Comparison of ENCODE assay signal across 8 cellular contexts in the genomic region with DNA sequence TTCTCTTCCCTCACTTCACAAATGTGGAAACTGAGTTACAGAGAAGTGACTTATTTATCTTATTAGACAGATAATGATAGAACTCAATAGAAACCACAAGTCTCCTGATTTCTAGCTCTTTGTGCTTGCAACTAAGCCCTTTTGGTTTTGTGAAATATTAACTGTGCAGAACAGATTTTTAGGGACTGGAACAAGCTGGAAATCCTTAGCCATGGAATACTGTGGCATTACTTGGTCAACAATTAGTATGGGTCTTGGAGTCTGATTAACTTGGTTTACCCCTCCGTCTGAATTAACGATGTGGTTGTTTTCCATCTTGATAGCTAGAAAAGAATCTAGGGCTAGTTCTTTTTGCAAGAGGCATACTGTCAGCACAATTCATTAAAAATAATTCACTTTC. TPM values are rescaled to one million over a fixed set of nuclear protein-coding genes. Genes with fewer than 3 reads are reported as not detected.
A peak's percentile ranks its signal among the peaks of the same experiment; 100 is the strongest.
DNase-seq lines count a peak whose midpoint lies in the region; ATAC-seq and TF ChIP-seq lines count a peak whose summit lies in the region.

No MANE protein-coding gene starts in this region.

- H4K91ac ChIP-seq in H9 (ENCODE audit: insufficient read length, low read depth, low read length): no peak overlapping the region

- no peak overlapping the region for H2BK20ac ChIP-seq in H9 (ENCODE audit: low read depth, low read length, poor library complexity, severe bottlenecking)

- H3K9me3 ChIP-seq in heart left ventricle (no peaks in the 10 kb centered on the region), muscle layer of duodenum (ENCODE audit: control insufficient read depth in 1 of 2, low read length in 2 of 2) (no peaks in the 10 kb centered on the region), H9 (ENCODE audit: control insufficient read depth, low read depth, low read length) (no peaks in the 10 kb centered on the region)

- peak overlapping the region; percentile 98 to 100 (median 100) for H3K27ac ChIP-seq in heart left ventricle
- peak overlapping the region; percentile 98 for H3K27ac ChIP-seq in caudate nucleus (ENCODE audit: low read depth, low read length)
- H3K27ac ChIP-seq in muscle layer of duodenum (ENCODE audit: low read length): peak overlapping the region; percentile 97
- H3K27ac ChIP-seq in H9 (ENCODE audit: insufficient read length, low read depth, low read length): no peak overlapping the region

- no peak overlapping the region for H2AK5ac ChIP-seq in H9 (ENCODE audit: insufficient read length, low read length)

- TF ChIP-seq CTCF in heart left ventricle (IDR thresholded peaks at IDR 0.05) (no peak), type B pancreatic cell (conservative IDR thresholded peaks at IDR 0.05) (no peak), H9 (conservative IDR thresholded peaks at IDR 0.05) (no peak)

- no peaks in the 10 kb centered on the region for H3K36me3 ChIP-seq in heart left ventricle
- peaks cover 0 to 44% of the 10 kb centered on the region in 2 donors for H3K36me3 ChIP-seq in muscle layer of duodenum (ENCODE audit: control insufficient read depth in 1 of 2, insufficient read depth in 2 of 2, low read length in 2 of 2)

- 47 to 55% (median 53%) methylated on average over 2 of the region's 2 CpGs for WGBS in heart left ventricle, 4 donors
- no CpG with 5 or more reads among the region's 2 CpGs for WGBS in H9 (ENCODE audit: extremely low coverage, insufficient read length, low lambda C conversion rate)

- H3K79me1 ChIP-seq in H9 (ENCODE audit: insufficient read depth, low read depth, low read length, poor library complexity, severe bottlenecking): no peaks in the 10 kb centered on the region

- H4K8ac ChIP-seq in H9 (replicated peaks; ENCODE audit: insufficient read length, low read depth, low read length): no peak overlapping the region

- no peak overlapping the region for H3K23ac ChIP-seq in H9 (ENCODE audit: insufficient read length, low read depth, low read length)

- H3K4me1 Mint-ChIP-seq in type B pancreatic cell (ENCODE audit: unreplicated experiment) (peaks cover 27% of the 10 kb centered on the region), H9 (peaks cover 24 to 33% of the 10 kb centered on the region in 2 experiments)

- H2AFZ ChIP-seq in H9 (ENCODE audit: low read length): no peak overlapping the region

- H3K27me3 Mint-ChIP-seq in type B pancreatic cell: peaks cover 11% of the 10 kb centered on the region
- peaks cover 70% of the 10 kb centered on the region for H3K27me3 Mint-ChIP-seq in H9 (ENCODE audit: low read depth)

- H3K9me3 Mint-ChIP-seq in type B pancreatic cell: no peaks in the 10 kb centered on the region
- H3K9me3 Mint-ChIP-seq in H9: peaks cover 0 to 4% of the 10 kb centered on the region in 2 experiments; a peak in 1 of 5 replicates

- H3K27me3 ChIP-seq in heart left ventricle (no peaks in the 10 kb centered on the region), muscle layer of duodenum (ENCODE audit: low read depth, low read length) (no peaks in the 10 kb centered on the region), H9 (ENCODE audit: insufficient read depth, low read length) (peaks cover 7% of the 10 kb centered on the region; the same call in 1 of the 2 replicates)

- TF ChIP-seq POLR2A in heart left ventricle (IDR thresholded peaks at IDR 0.05): no peak

- H3K56ac ChIP-seq in H9 (ENCODE audit: insufficient read length, low read depth, low read length): no peak overlapping the region

- no peak overlapping the region for H3K4me2 ChIP-seq in H9 (ENCODE audit: insufficient read depth, insufficient read length, low read length)

- H3K4ac ChIP-seq in H9 (ENCODE audit: low read depth, low read length): no peak overlapping the region

- no peak overlapping the region for H2BK120ac ChIP-seq in H9 (ENCODE audit: low read depth, low read length, poor library complexity, severe bottlenecking)

- H3K4me1 ChIP-seq in heart left ventricle (peaks cover 10 to 55% (median 44%) of the 10 kb centered on the region in 12 donors), muscle layer of duodenum (ENCODE audit: control insufficient read depth in 1 of 2, insufficient read depth in 2 of 2, low read length in 2 of 2) (peaks cover 9 to 18% of the 10 kb centered on the region in 2 donors), H9 (ENCODE audit: insufficient read depth, low read length) (no peaks in the 10 kb centered on the region; the same call in 1 of the 2 replicates)

- peaks cover 22% of the 10 kb centered on the region for H3K23me2 ChIP-seq in H9 (ENCODE audit: insufficient read length, low read depth, low read length, poor library complexity, severe bottlenecking)

- H3K14ac ChIP-seq in H9 (ENCODE audit: insufficient read depth, low read length): no peak overlapping the region

- H4K5ac ChIP-seq in H9 (ENCODE audit: insufficient read length, low read depth, low read length): no peak overlapping the region

- H2BK5ac ChIP-seq in H9 (ENCODE audit: insufficient read length, low read length): no peak overlapping the region

- no peaks in the 10 kb centered on the region for H3K36me3 Mint-ChIP-seq in type B pancreatic cell
- H3K36me3 Mint-ChIP-seq in H9 (ENCODE audit: insufficient read depth in 1 of 3, low read depth in 3 of 3): peaks cover 0 to 1% (median 0%) of the 10 kb centered on the region in 3 experiments; a peak in 2 of 7 replicates

- peak overlapping the region; percentile 99 for H3K4me3 Mint-ChIP-seq in type B pancreatic cell
- no peak overlapping the region for H3K4me3 Mint-ChIP-seq in H9

- peak overlapping the region in 11 of 12 donors; percentile 6 to 94 (median 89) for H3K4me3 ChIP-seq in heart left ventricle
- H3K4me3 ChIP-seq in muscle layer of duodenum (ENCODE audit: low read depth in 1 of 2, low read length in 2 of 2): peak overlapping the region; percentile 59 to 77

- H3K18ac ChIP-seq in H9 (ENCODE audit: insufficient read length, low read depth, low read length): no peak overlapping the region

- H2BK12ac ChIP-seq in H9 (ENCODE audit: insufficient read length, low read depth, low read length): no peak overlapping the region

- no peak overlapping the region for H2BK15ac ChIP-seq in H9 (ENCODE audit: low read depth, low read length)

- no peaks in the 10 kb centered on the region for H4K20me1 ChIP-seq in H9 (ENCODE audit: control insufficient read depth, insufficient read depth, insufficient read length)

- intact Hi-C loops in heart left ventricle (cut with DNase I) (loop anchor here in 3 of 10 donors (10.0 kb wide), 2 partner anchors 150 to 1950 kb away; a partner anchor contains a TSS), left cardiac atrium (cut with DNase I) (loop anchor here in 1 of 2 donors (5.0 to 10.0 kb wide), 2 partner anchors 67 to 190 kb away; no protein-coding TSS in a partner anchor)

- H3T11ph ChIP-seq in H9 (ENCODE audit: low read length): no peak overlapping the region

- H3K27ac Mint-ChIP-seq in type B pancreatic cell (peak overlapping the region; percentile 100), H9 (no peak overlapping the region)

- no peak overlapping the region for H3K9ac ChIP-seq in H9 (ENCODE audit: extremely low read depth, insufficient read length, low read length)

- no peaks in the 10 kb centered on the region for H3K79me2 ChIP-seq in H9 (ENCODE audit: insufficient read depth, low read length)

- ATAC-seq in heart left ventricle (no peak), left cardiac atrium (no peak)

- DNase-seq in heart left ventricle: no peak
- no peak for DNase-seq in left cardiac atrium
- no peak for DNase-seq in caudate nucleus (lab: John Stamatoyannopoulos, UW)
- no peak for DNase-seq in type B pancreatic cell (ENCODE audit: extremely low spot score, unreplicated experiment)
- DNase-seq in NCI-H510A (lab: John Stamatoyannopoulos, UW): no peak
- DNase-seq in H9: no peak
- DNase-seq in NCI-H1092 (lab: John Stamatoyannopoulos, UW): no peak

RNA-seq across cellular contexts. Expression of a gene that starts 0.6 kb away (rescaled TPM):
- total RNA-seq in heart left ventricle: 10 to 100 TPM; 28.7 to 74.8 (median 46.0) TPM
- 10 to 100 TPM; 25.8 to 53.6 TPM for polyA plus RNA-seq in heart left ventricle
- 10 to 100 TPM; 56.2 to 78.9 TPM for total RNA-seq in left cardiac atrium
- 16.7 and 21.6 TPM in 2 replicates for total RNA-seq in type B pancreatic cell (ENCODE audit: low replicate concordance)
- total RNA-seq in H9 (2021): 0.18 and 0.26 TPM in 2 replicates

Comparison
In these comparisons a context has a peak if more than half of its experiments do, and no peak if none do; other contexts are left out.
1. RNA of a gene that starts 0.6 kb away (total RNA-seq): 56.2 to 78.9 TPM in left cardiac atrium, 28.7 to 74.8 TPM in heart left ventricle and 16.7 to 21.6 TPM in type B pancreatic cell; 0.18 to 0.26 TPM in H9; every median in the first group is over 10 times any median in the second.